ENCODE assay signal across 8 cellular contexts in genomic region chr1:12549460-12550349, GRCh38.
DNase-seq lines count a peak whose midpoint lies in the region; ATAC-seq and TF ChIP-seq lines count a peak whose summit lies in the region.

No MANE protein-coding gene starts in this region.

- TF ChIP-seq CTCF in astrocyte of the cerebellum (IDR thresholded peaks at IDR 0.05; ENCODE audit: low read depth, low read length, missing control alignments) (no peak), tibial nerve (IDR thresholded peaks at IDR 0.05) (no peak)

- DNase-seq in astrocyte of the cerebellum (ENCODE audit: low read depth): peak; percentile 96
- peak; percentile 95 for DNase-seq in left kidney (ENCODE audit: low read depth, low spot score)
- peak; percentile 86 to 93 for DNase-seq in tibial nerve (ENCODE audit: low spot score in 2 of 2)
- DNase-seq in putamen (ENCODE audit: low spot score): no peak

- TF ChIP-seq RAD21 in Ishikawa (IDR thresholded peaks at IDR 0.05; ENCODE audit: low read depth): peak; percentile 9

- no peak overlapping the region for H3K9ac ChIP-seq in BLaER1 treated with 17β-estradiol and CSF1 and Interleukin-3, amounts not matched to agents 10 nM and 100 nM

- TF ChIP-seq POLR2A in tibial nerve (IDR thresholded peaks at IDR 0.05): peak in 1 of 2 donors; percentile 9

- H3K27me3 ChIP-seq in BLaER1 treated with 17β-estradiol and CSF1 and Interleukin-3, amounts not matched to agents 10 nM and 100 nM: no peaks in the 10 kb centered on the region
- H3K27me3 ChIP-seq in tibial nerve: no peaks in the 10 kb centered on the region

- ATAC-seq in GM19397 (IDR thresholded peaks at IDR 0.05; ENCODE audit: unreplicated experiment) (no peak), HG02970 (IDR thresholded peaks at IDR 0.05; ENCODE audit: low FRiP score, unreplicated experiment) (no peak)

- peak overlapping the region in 4 of 11 experiments; percentile 5 to 40 (median 22); a peak in 6 of 22 replicates for H3K27ac ChIP-seq in BLaER1 treated with 17β-estradiol and CSF1 and Interleukin-3, amounts not matched to agents 10 nM and 100 nM
- H3K27ac ChIP-seq in tibial nerve: peak overlapping the region; percentile 73 to 90 (median 86)

- peak overlapping the region; percentile 46 to 76 (median 65) for H3K4me2 ChIP-seq in BLaER1 treated with 17β-estradiol and CSF1 and Interleukin-3, amounts not matched to agents 10 nM and 100 nM

- no peaks in the 10 kb centered on the region; a peak in 1 of 22 replicates for H3K9me3 ChIP-seq in BLaER1 treated with 17β-estradiol and CSF1 and Interleukin-3, amounts not matched to agents 10 nM and 100 nM (replicated peaks in 1 of 11)
- no peaks in the 10 kb centered on the region for H3K9me3 ChIP-seq in tibial nerve

- in situ Hi-C loops in astrocyte of the cerebellum (cut with HindIII; ENCODE audit: low sequenced_read_pairs): no loop called here

- 38 to 41% methylated on average over 31 of the region's 31 CpGs for WGBS in tibial nerve, 2 donors

- H4K20me1 ChIP-seq in BLaER1 treated with 17β-estradiol and CSF1 and Interleukin-3, amounts not matched to agents 10 nM and 100 nM: no peaks in the 10 kb centered on the region; a peak in 1 of 22 replicates

- H3K4me3 ChIP-seq in BLaER1 treated with 17β-estradiol and CSF1 and Interleukin-3, amounts not matched to agents 10 nM and 100 nM: no peak overlapping the region
- H3K4me3 ChIP-seq in astrocyte of the cerebellum (ENCODE audit: low read depth, low read length) (no peak overlapping the region), tibial nerve (peak overlapping the region in 1 of 4 donors; percentile 8)

- peaks cover 15 to 62% (median 54%) of the 10 kb centered on the region in 10 experiments for H3K4me1 ChIP-seq in BLaER1 treated with 17β-estradiol and CSF1 and Interleukin-3, amounts not matched to agents 10 nM and 100 nM
- peaks cover 0 to 79% (median 41%) of the 10 kb centered on the region in 4 donors for H3K4me1 ChIP-seq in tibial nerve

- TF ChIP-seq EP300 in Ishikawa (IDR thresholded peaks at IDR 0.05; ENCODE audit: borderline replicate concordance) (peak; percentile 100), tibial nerve (IDR thresholded peaks at IDR 0.05) (peak; percentile 71 to 88)

- no peaks in the 10 kb centered on the region for H3K36me3 ChIP-seq in BLaER1 treated with 17β-estradiol and CSF1 and Interleukin-3, amounts not matched to agents 10 nM and 100 nM
- H3K36me3 ChIP-seq in tibial nerve: no peaks in the 10 kb centered on the region

TF ChIP-seq in Ishikawa, 13 proteins besides CTCF, POLR2A, EP300 and RAD21:
- no peak; the same call in 1 of the 2 replicates for TF ChIP-seq YY1 (IDR thresholded peaks at IDR 0.05; ENCODE audit: low read depth)
- TF ChIP-seq NFIC (IDR thresholded peaks at IDR 0.05): peak; percentile 100
- TF ChIP-seq CREB1 (IDR thresholded peaks at IDR 0.05; ENCODE audit: low read depth): 0 out of 2 replicates have a peak, but pooled peaks have one; percentile 49
- peak; percentile 99 for TF ChIP-seq FOXM1 (IDR thresholded peaks at IDR 0.05; ENCODE audit: borderline replicate concordance, low read depth)
- TF ChIP-seq USF1 (IDR thresholded peaks at IDR 0.05): peak; percentile 78
- no peak; the same call in 1 of the 2 replicates for TF ChIP-seq TAF1 (IDR thresholded peaks at IDR 0.05; ENCODE audit: low read depth)
- peak; percentile 100 for TF ChIP-seq TCF12 (IDR thresholded peaks at IDR 0.05; ENCODE audit: low read depth)
- peak; percentile 71 for TF ChIP-seq ZBTB7A (IDR thresholded peaks at IDR 0.05; ENCODE audit: low read depth)
- 0 out of 2 replicates have a peak, but pooled peaks have one; percentile 25 for TF ChIP-seq EGR1 (IDR thresholded peaks at IDR 0.05)
- TF ChIP-seq MAX (IDR thresholded peaks at IDR 0.05): peak; percentile 79
- peak; percentile 98 for TF ChIP-seq TEAD4 (IDR thresholded peaks at IDR 0.05)
- no peak; the same call in 1 of the 2 replicates for TF ChIP-seq REST (IDR thresholded peaks at IDR 0.05; ENCODE audit: low read depth)
- TF ChIP-seq CEBPB (IDR thresholded peaks at IDR 0.05): peak; percentile 71
TF ChIP-seq in Ishikawa: peak in this region for 10.
